6 cellular contexts compared by ENCODE assay signal in genomic region chr12:57090924-57091632, GRCh38. TPM values are rescaled to one million over a fixed set of nuclear protein-coding genes. Genes with fewer than 3 reads are reported as not detected.
A peak's percentile ranks its signal among the peaks of the same experiment; 100 is the strongest.
DNase-seq lines count a peak whose midpoint lies in the region; ATAC-seq, FAIRE-seq and TF ChIP-seq lines count a peak whose summit lies in the region.

No MANE protein-coding gene starts in this region.

- peak overlapping the region; percentile 75 for H3K4me2 ChIP-seq in IMR-90 (ENCODE audit: low read depth, low read length)

- no peak overlapping the region for H4K5ac ChIP-seq in IMR-90 (ENCODE audit: low read depth, low read length)

- peak overlapping the region; percentile 95 for H3K23ac ChIP-seq in IMR-90 (ENCODE audit: low read depth, low read length)

- H3K4ac ChIP-seq in IMR-90 (ENCODE audit: low read depth, low read length) = peak overlapping the region; percentile 77

- peaks cover 4% of the 10 kb centered on the region for H3K9me1 ChIP-seq in IMR-90 (ENCODE audit: insufficient read depth, low read length)

- H4K20me1 ChIP-seq in IMR-90 (ENCODE audit: insufficient read depth, low read length) = peaks cover 65% of the 10 kb centered on the region

- dilution Hi-C loops in IMR-90 (cut with HindIII; ENCODE audit: low sequenced_read_pairs, unreplicated experiment) = no loop called here

- no peak for ATAC-seq in IMR-90 (ENCODE audit: low read depth)
- no peak for ATAC-seq in psoas muscle
- no peak for ATAC-seq in HG02763 (IDR thresholded peaks at IDR 0.05; ENCODE audit: unreplicated experiment)

- H3K79me1 ChIP-seq in IMR-90 (ENCODE audit: low read depth in 1 of 2, low read length in 2 of 2) = peaks cover 13 to 56% of the 10 kb centered on the region in 2 experiments

- no TSS peak for BruUV-seq in IMR-90 (replicated peaks; lab: Mats Ljungman, UMichigan)

- no peak overlapping the region for H2BK120ac ChIP-seq in IMR-90 (ENCODE audit: low read depth, low read length)

- peak overlapping the region; percentile 74 for H2BK5ac ChIP-seq in IMR-90 (ENCODE audit: low read depth, low read length, poor library complexity, severe bottlenecking)

- H3K9me3 ChIP-seq in IMR-90 (ENCODE audit: control insufficient read depth, insufficient read depth, low read length) = no peaks in the 10 kb centered on the region
- no peaks in the 10 kb centered on the region for H3K9me3 ChIP-seq in psoas muscle

- H3K4me1 ChIP-seq in IMR-90 (ENCODE audit: control insufficient read depth, insufficient read depth, low read length) (peaks cover 38% of the 10 kb centered on the region), psoas muscle (peaks cover 24% of the 10 kb centered on the region)

- TF ChIP-seq CTCF in IMR-90 (conservative IDR thresholded peaks at IDR 0.05; ENCODE audit: low read depth, low read length) = no peak
- TF ChIP-seq CTCF in dorsolateral prefrontal cortex (IDR thresholded peaks at IDR 0.05 in 54 of 56, conservative IDR thresholded peaks at IDR 0.05 in 2 of 56; ENCODE audit: low read depth in 1 of 56, partially characterized antibody in 56 of 56) = peak in 41 of 56 donors; percentile 8 to 58 (median 32)
- TF ChIP-seq CTCF in psoas muscle (IDR thresholded peaks at IDR 0.05) = peak; percentile 9

- H3K27me3 ChIP-seq in IMR-90 (ENCODE audit: control insufficient read depth, insufficient read depth, low read length) = no peaks in the 10 kb centered on the region
- no peaks in the 10 kb centered on the region for H3K27me3 ChIP-seq in dorsolateral prefrontal cortex
- H3K27me3 ChIP-seq in psoas muscle (ENCODE audit: insufficient read depth in 3 of 3, low read length in 2 of 3) = no peaks in the 10 kb centered on the region

- DNase-seq in IMR-90 (no peak), dorsolateral prefrontal cortex (peak in 8 of 10 donors; percentile 56 to 77 (median 68)), psoas muscle (peak in 1 of 2 donors; percentile 50), T-helper 9 cell (no peak), HTR-8/SVneo (ENCODE audit: insufficient read length, low spot score) (no peak)

- no peak overlapping the region for H2AFZ ChIP-seq in IMR-90 (replicated peaks; ENCODE audit: low read length, poor library complexity)

- intact Hi-C loops in IMR-90 (cut with micrococcal nuclease) = no loop called here
- intact Hi-C loops in dorsolateral prefrontal cortex (cut with DNase I) = no loop called here
- intact Hi-C loops in psoas muscle (cut with DNase I) = no loop called here

- H2BK20ac ChIP-seq in IMR-90 (ENCODE audit: low read depth, low read length) = no peak overlapping the region

- WGBS in IMR-90 (ENCODE audit: extremely low coverage in 2 of 2, insufficient read length in 1 of 2), 2 experiments = 68% methylated on average over 4 of the region's 22 CpGs; no CpG with 5 or more reads in 1 of the 2 experiments
- 56 to 66% (median 61%) methylated on average over 20 to 22 of the region's 22 CpGs for WGBS in psoas muscle, 3 donors

- H4K91ac ChIP-seq in IMR-90 (ENCODE audit: insufficient read depth, low read depth, low read length) = no peak overlapping the region

- CTCF ChIA-PET in IMR-90 (lab: Yijun Ruan, JAX) = interaction anchor here (2.0 kb wide), 1 partner anchor 21 kb away, joined by 8 read pairs; the partner anchor contains the start of gene STAT6

- peak overlapping the region; percentile 98 for H3K4me3 ChIP-seq in IMR-90 (ENCODE audit: insufficient read depth, low read depth, low read length)
- H3K4me3 ChIP-seq in dorsolateral prefrontal cortex = peak overlapping the region; percentile 48 to 90 (median 79)
- peak overlapping the region; percentile 84 for H3K4me3 ChIP-seq in psoas muscle

- FAIRE-seq in HTR-8/SVneo (lab: Jason Lieb, UNC) = no peak

- H3K27ac ChIP-seq in IMR-90 (ENCODE audit: insufficient read depth, low read length) = peak overlapping the region; percentile 75
- H3K27ac ChIP-seq in dorsolateral prefrontal cortex = peak overlapping the region in 55 of 59 donors; percentile 10 to 99 (median 97)
- H3K27ac ChIP-seq in psoas muscle = peak overlapping the region; percentile 92

- H3K56ac ChIP-seq in IMR-90 (ENCODE audit: extremely low read depth, insufficient read depth, low read length) = peak overlapping the region; percentile 73; the same call in 1 of the 2 replicates

- no peak overlapping the region for H3K18ac ChIP-seq in IMR-90 (ENCODE audit: low read depth, low read length)

- no peak overlapping the region for H2BK15ac ChIP-seq in IMR-90 (ENCODE audit: low read depth, low read length)

- no peak for TF ChIP-seq POLR2A in IMR-90 (IDR thresholded peaks at IDR 0.05; ENCODE audit: low read depth, low read length)

- H3K36me3 ChIP-seq in IMR-90 (ENCODE audit: control insufficient read depth, insufficient read depth, low read length) (peaks cover 53% of the 10 kb centered on the region), psoas muscle (ENCODE audit: insufficient read depth in 1 of 2, low read depth in 1 of 2) (peaks cover 7 to 37% of the 10 kb centered on the region in 2 donors)

- TF ChIP-seq RAD21 in IMR-90 (IDR thresholded peaks at IDR 0.05; ENCODE audit: low read length) = no peak

- POLR2A ChIA-PET in IMR-90 (lab: Charles Lee; ENCODE audit: unreplicated experiment) = interaction anchor here (0.5 to 1.7 kb wide), 5 partner anchors 8 to 73 kb away, joined by 3 to 8 read pairs (median 4); partner anchors contain the start of gene STAT6

- H3K9ac ChIP-seq in IMR-90 (ENCODE audit: low read depth, low read length) = peak overlapping the region; percentile 87

- H4K8ac ChIP-seq in IMR-90 (ENCODE audit: low read depth in 2 of 2, low read length in 2 of 2) = 0 out of 4 replicates have a peak overlapping the region, but pooled peaks of 1 of the 2 experiments have one; percentile 2

- peak overlapping the region; percentile 53 for H2AK9ac ChIP-seq in IMR-90 (replicated peaks; ENCODE audit: low read depth, low read length, poor library complexity)

- H2AK5ac ChIP-seq in IMR-90 (ENCODE audit: low read depth, low read length) = peak overlapping the region; percentile 77; the same call in 1 of the 2 replicates

- in situ Hi-C loops in IMR-90 (cut with MboI; ENCODE audit: low sequenced_read_pairs) = no loop called here

- H3K14ac ChIP-seq in IMR-90 (replicated peaks; ENCODE audit: low read depth, low read length) = peak overlapping the region; percentile 96

TF ChIP-seq in IMR-90, 13 proteins besides CTCF, POLR2A, EP300 and RAD21 (continues in another document):
- TF ChIP-seq MXI1 (IDR thresholded peaks at IDR 0.05; ENCODE audit: borderline replicate concordance, low read depth, low read length) (no peak), MAZ (IDR thresholded peaks at IDR 0.05; ENCODE audit: borderline replicate concordance, low read depth, low read length) (no peak), USF2 (IDR thresholded peaks at IDR 0.05; ENCODE audit: low read depth, low read length) (no peak), SMC3 (IDR thresholded peaks at IDR 0.05; ENCODE audit: low read depth, low read length) (no peak)

RNA-seq across cellular contexts. Expression of gene NAB2, which starts 2.2 kb away (rescaled TPM):
- total RNA-seq in IMR-90 (2012; rRNA removed) (68.3 and 68.8 TPM in 2 replicates), dorsolateral prefrontal cortex (10 to 100 TPM; 15.3 to 64.0 (median 32.6) TPM), psoas muscle (10 to 100 TPM in 2 of 4 donors, 1 to 10 TPM in 2; 7.1 to 28.4 (median 10.8) TPM)
- polyA plus RNA-seq in IMR-90 (2012; rRNA removed) (65.1 and 65.2 TPM in 2 replicates), psoas muscle (100 to 1,000 TPM in 1 of 3 donors, 1 to 10 TPM in 2; 5.6 to 114 (median 8.2) TPM)
- 52.2 and 62.3 TPM in 2 replicates for polyA plus RNA-seq in IMR-90 (2012; cell fraction: cytosol; rRNA removed)
- polyA plus RNA-seq in IMR-90 (2012; cell fraction: nucleus; rRNA removed; ENCODE audit: low replicate concordance) = 73.8 and 87.3 TPM in 2 replicates

RNA-seq across cellular contexts. Expression of gene NEMP1, which starts 12.5 kb away (rescaled TPM):
- 10.9 and 14.7 TPM in 2 replicates for total RNA-seq in IMR-90 (2012; rRNA removed)
- 7.2 and 8.9 TPM in 2 replicates for polyA plus RNA-seq in IMR-90 (2012; rRNA removed)
- 1.2 and 2.3 TPM in 2 replicates for polyA plus RNA-seq in IMR-90 (2012; cell fraction: cytosol; rRNA removed)
- 3.6 and 28.5 TPM in 2 replicates for polyA plus RNA-seq in IMR-90 (2012; cell fraction: nucleus; rRNA removed; ENCODE audit: low replicate concordance)
- total RNA-seq in dorsolateral prefrontal cortex = 10 to 100 TPM in 52 of 120 experiments, 1 to 10 TPM in 68; 5.4 to 18.4 (median 9.6) TPM
- total RNA-seq in psoas muscle = 1 to 10 TPM; 1.5 to 3.2 (median 2.1) TPM
- 1 to 10 TPM; 1.3 to 3.0 (median 2.7) TPM for polyA plus RNA-seq in psoas muscle

RNA-seq across cellular contexts. Expression of gene STAT6, which starts 20.1 kb away (rescaled TPM):
- total RNA-seq in IMR-90 (2012; rRNA removed) (38.9 and 43.4 TPM in 2 replicates), dorsolateral prefrontal cortex (10 to 100 TPM; 30.1 to 85.6 (median 49.8) TPM), psoas muscle (10 to 100 TPM; 14.1 to 27.7 (median 18.2) TPM)
- polyA plus RNA-seq in IMR-90 (2012; rRNA removed) (88.8 and 96.9 TPM in 2 replicates), psoas muscle (10 to 100 TPM; 10.4 to 11.6 (median 11.3) TPM)
- polyA plus RNA-seq in IMR-90 (2012; cell fraction: cytosol; rRNA removed) = 44.8 and 69.4 TPM in 2 replicates
- polyA plus RNA-seq in IMR-90 (2012; cell fraction: nucleus; rRNA removed; ENCODE audit: low replicate concordance) = 334 and 370 TPM in 2 replicates

RNA-seq across cellular contexts. Expression of gene LRP1, which starts 37.2 kb away (rescaled TPM):
- total RNA-seq in IMR-90 (2012; rRNA removed) (73.1 and 75.5 TPM in 2 replicates), dorsolateral prefrontal cortex (100 to 1,000 TPM; 152 to 428 (median 234) TPM), psoas muscle (10 to 100 TPM; 33.1 to 50.6 (median 35.1) TPM)
- polyA plus RNA-seq in IMR-90 (2012; rRNA removed) (142 and 155 TPM in 2 replicates), psoas muscle (10 to 100 TPM; 10.7 to 14.7 (median 14.5) TPM)
- polyA plus RNA-seq in IMR-90 (2012; cell fraction: cytosol; rRNA removed) = 119 and 250 TPM in 2 replicates
- 252 and 565 TPM in 2 replicates for polyA plus RNA-seq in IMR-90 (2012; cell fraction: nucleus; rRNA removed; ENCODE audit: low replicate concordance)

RNA-seq across cellular contexts. Expression of gene MYO1A, which starts 41.1 kb away (rescaled TPM):
- under 0.01 TPM in 1 of 2 replicates, not detected in the other for total RNA-seq in IMR-90 (2012; rRNA removed)
- polyA plus RNA-seq in IMR-90 (2012; rRNA removed) = not detected in 2 replicates
- polyA plus RNA-seq in IMR-90 (2012; cell fraction: cytosol; rRNA removed) = not detected in 2 replicates
- 0.14 and 0.17 TPM in 2 replicates for polyA plus RNA-seq in IMR-90 (2012; cell fraction: nucleus; rRNA removed; ENCODE audit: low replicate concordance)
- total RNA-seq in dorsolateral prefrontal cortex = 1 to 10 TPM in 42 of 120 experiments, under 1 TPM in 65, not detected in 13; 0.13 to 3.6 (median 0.84) TPM
- total RNA-seq in psoas muscle = 1 to 10 TPM in 1 of 4 donors, under 1 TPM in 2, not detected in 1; 0.10 to 1.3 (median 0.20) TPM
- polyA plus RNA-seq in psoas muscle = under 1 TPM; 0.04 to 0.91 (median 0.18) TPM

Comparison
In these comparisons a context has a peak if more than half of its experiments do, and no peak if none do; other contexts are left out.
1. DNase-seq: peak in dorsolateral prefrontal cortex (8 of 10); none in IMR-90 (single experiment), T-helper 9 cell (single experiment) and HTR-8/SVneo (single experiment).
2. Peak in every context shown above with its lines, with median percentiles within 50 percentile points of each other: H3K27ac ChIP-seq and H3K4me3 ChIP-seq.